In genomic region chr18:75489493-75490190, GRCh38 we compare ENCODE assay signal across 1 cellular context.
TF ChIP-seq lines count a peak whose summit lies in the region.

No MANE protein-coding gene starts in this region.

TF ChIP-seq in GM23338, 12 proteins besides CTCF, POLR2A, EP300 and RAD21:
- TF ChIP-seq ZNF331 (CRISPR knock-in tag; IDR thresholded peaks at IDR 0.05; ENCODE audit: low read depth) = no peak
- TF ChIP-seq ETS1 (IDR thresholded peaks at IDR 0.05) = no peak
- no peak for TF ChIP-seq JUNB (IDR thresholded peaks at IDR 0.05; ENCODE audit: unreplicated experiment)
- TF ChIP-seq CREB1 (CRISPR knock-in tag; IDR thresholded peaks at IDR 0.05; ENCODE audit: low read depth) = no peak
- TF ChIP-seq REST (IDR thresholded peaks at IDR 0.05; ENCODE audit: unreplicated experiment) = no peak
- TF ChIP-seq NANOG (IDR thresholded peaks at IDR 0.05; ENCODE audit: borderline replicate concordance) = no peak
- no peak for TF ChIP-seq EZH2 (IDR thresholded peaks at IDR 0.05; ENCODE audit: low read depth, unreplicated experiment)
- TF ChIP-seq POLR2AphosphoS5 (IDR thresholded peaks at IDR 0.05; ENCODE audit: low read depth) = no peak
- TF ChIP-seq STAT1 (IDR thresholded peaks at IDR 0.05; ENCODE audit: unreplicated experiment) = no peak
- no peak for TF ChIP-seq EZH2phosphoT487 (IDR thresholded peaks at IDR 0.05; ENCODE audit: unreplicated experiment)
- no peak for TF ChIP-seq ZNF462 (CRISPR knock-in tag; IDR thresholded peaks at IDR 0.05)
- TF ChIP-seq ZNF114 (CRISPR knock-in tag; IDR thresholded peaks at IDR 0.05) = no peak
